ENCODE assay signal across 8 cellular contexts in genomic region chrX:40106677-40107290, GRCh38. TPM values are rescaled to one million over a fixed set of nuclear protein-coding genes. Genes with fewer than 3 reads are reported as not detected.
DNase-seq lines count a peak whose midpoint lies in the region; ATAC-seq, FAIRE-seq and TF ChIP-seq lines count a peak whose summit lies in the region.

No MANE protein-coding gene starts in this region.

- TF ChIP-seq CTCF in right atrium auricular region (IDR thresholded peaks at IDR 0.05), result no peak
- no peak for TF ChIP-seq CTCF in astrocyte (IDR thresholded peaks at IDR 0.05; ENCODE audit: insufficient read depth, low read depth, low read length)

- peaks cover 3% of the 10 kb centered on the region for H3K79me1 ChIP-seq in mesenchymal stem cell (replicated peaks; ENCODE audit: low read length, poor library complexity, severe bottlenecking)

- no peak overlapping the region for H3K23ac ChIP-seq in mesenchymal stem cell (ENCODE audit: low read length in 2 of 2)

- H3K9me3 ChIP-seq in right atrium auricular region (no peaks in the 10 kb centered on the region), astrocyte (ENCODE audit: insufficient read depth, low read depth, low read length) (no peaks in the 10 kb centered on the region), mesenchymal stem cell (ENCODE audit: control insufficient read depth, low read length) (no peaks in the 10 kb centered on the region)

- H2BK5ac ChIP-seq in mesenchymal stem cell (ENCODE audit: low read depth, low read length, poor library complexity, severe bottlenecking), result no peak overlapping the region

- H3K9me3 Mint-ChIP-seq in astrocyte (ENCODE audit: unreplicated experiment), result peaks cover 2% of the 10 kb centered on the region

- no peak overlapping the region for H2AK5ac ChIP-seq in mesenchymal stem cell (ENCODE audit: low read length, severe bottlenecking)

- H3K9ac ChIP-seq in astrocyte (ENCODE audit: low read length), result peak overlapping the region; percentile 27
- peak overlapping the region; percentile 43 for H3K9ac ChIP-seq in mesenchymal stem cell (ENCODE audit: low read length)

- no peak for FAIRE-seq in astrocyte (lab: Jason Lieb, UNC)

- H2BK15ac ChIP-seq in mesenchymal stem cell (ENCODE audit: low read depth, poor library complexity, severe bottlenecking), result no peak overlapping the region

- H3K27ac Mint-ChIP-seq in astrocyte (ENCODE audit: unreplicated experiment), result peak overlapping the region; percentile 69

- H3K27ac ChIP-seq in right atrium auricular region (peak overlapping the region; percentile 83 to 94), astrocyte (ENCODE audit: low read depth, low read length) (no peak overlapping the region), mesenchymal stem cell (ENCODE audit: low read length, poor library complexity, severe bottlenecking) (peak overlapping the region; percentile 23)

- H3K4me1 Mint-ChIP-seq in astrocyte (ENCODE audit: low read depth, unreplicated experiment), result peaks cover 2% of the 10 kb centered on the region

- H3K27me3 ChIP-seq in right atrium auricular region (peaks cover 0 to 28% of the 10 kb centered on the region in 2 donors), astrocyte (ENCODE audit: insufficient read depth, low read length) (no peaks in the 10 kb centered on the region), mesenchymal stem cell (ENCODE audit: control insufficient read depth in 1 of 2, insufficient read depth in 1 of 2, low read length in 2 of 2) (peaks cover 0 to 36% of the 10 kb centered on the region in 2 experiments)

- H3K4me3 Mint-ChIP-seq in astrocyte (ENCODE audit: unreplicated experiment), result no peak overlapping the region

- no peak overlapping the region for H3K14ac ChIP-seq in mesenchymal stem cell (ENCODE audit: low read length in 2 of 2)

- no peaks in the 10 kb centered on the region for H3K36me3 Mint-ChIP-seq in astrocyte (ENCODE audit: low read depth, unreplicated experiment)

- H4K91ac ChIP-seq in mesenchymal stem cell (ENCODE audit: low read length), result peak overlapping the region; percentile 61

- H3K4me1 ChIP-seq in right atrium auricular region (peaks cover 4 to 62% of the 10 kb centered on the region in 2 donors), astrocyte (ENCODE audit: insufficient read depth, low read length) (peaks cover 28% of the 10 kb centered on the region), mesenchymal stem cell (ENCODE audit: control insufficient read depth, insufficient read depth, low read depth, low read length) (peaks cover 26% of the 10 kb centered on the region)

- H3K36me3 ChIP-seq in right atrium auricular region (no peaks in the 10 kb centered on the region), astrocyte (ENCODE audit: insufficient read depth, low read length) (no peaks in the 10 kb centered on the region), mesenchymal stem cell (ENCODE audit: control insufficient read depth in 1 of 2, insufficient read depth in 2 of 2, low read depth in 1 of 2, low read length in 2 of 2) (peaks cover 0 to 3% of the 10 kb centered on the region in 2 experiments)

- intact Hi-C loops in cardiac septum (cut with DNase I), result loop anchor here (10.0 kb wide), 1 partner anchor 372 kb away; no protein-coding TSS in a partner anchor

- DNase-seq in right atrium auricular region (ENCODE audit: low spot score) (no peak), cardiac septum (ENCODE audit: low spot score) (no peak), astrocyte (ENCODE audit: low read depth) (no peak), mesenchymal stem cell (peak; percentile 31), activated gamma-delta T cell (lab: John Stamatoyannopoulos, UW) (no peak)

- peak overlapping the region; percentile 19 for H2BK120ac ChIP-seq in mesenchymal stem cell (ENCODE audit: low read depth, low read length)

- H4K20me1 ChIP-seq in astrocyte (ENCODE audit: insufficient read depth, low read length), result no peaks in the 10 kb centered on the region

- H3K4me3 ChIP-seq in right atrium auricular region (peak overlapping the region; percentile 43 to 56), astrocyte (ENCODE audit: insufficient read depth, low read depth, low read length) (peak overlapping the region; percentile 23), mesenchymal stem cell (ENCODE audit: insufficient read depth in 1 of 2, low read depth in 1 of 2, low read length in 2 of 2) (peak overlapping the region in 1 of 2 experiments; percentile 61)

- H3K27me3 Mint-ChIP-seq in astrocyte (ENCODE audit: low read depth, unreplicated experiment), result peaks cover 8% of the 10 kb centered on the region

- no peak overlapping the region for H2AFZ ChIP-seq in astrocyte (ENCODE audit: low read depth, low read length)
- no peak overlapping the region for H2AFZ ChIP-seq in mesenchymal stem cell (ENCODE audit: low read depth, low read length)

- H3K4ac ChIP-seq in mesenchymal stem cell (ENCODE audit: low read depth in 1 of 2, low read length in 2 of 2), result peak overlapping the region in 1 of 2 experiments; percentile 91

- H3K18ac ChIP-seq in mesenchymal stem cell (ENCODE audit: low read depth in 1 of 2, low read length in 2 of 2), result peak overlapping the region; percentile 62 to 91

- peak overlapping the region; percentile 39 to 90 for H2BK12ac ChIP-seq in mesenchymal stem cell (ENCODE audit: low read length in 2 of 2)

- ATAC-seq in HG02981 (IDR thresholded peaks at IDR 0.05; ENCODE audit: unreplicated experiment) (no peak), HG02759 (IDR thresholded peaks at IDR 0.05; ENCODE audit: unreplicated experiment) (no peak), GM21717 (IDR thresholded peaks at IDR 0.05; ENCODE audit: unreplicated experiment) (no peak)

- H4K8ac ChIP-seq in mesenchymal stem cell (ENCODE audit: low read length), result no peak overlapping the region

- H3K79me2 ChIP-seq in astrocyte (ENCODE audit: insufficient read depth, low read length), result no peaks in the 10 kb centered on the region

- peak overlapping the region; percentile 82 for H3K4me2 ChIP-seq in astrocyte (ENCODE audit: low read length)
- peak overlapping the region; percentile 81 for H3K4me2 ChIP-seq in mesenchymal stem cell (ENCODE audit: low read length, poor library complexity, severe bottlenecking)

- WGBS in mesenchymal stem cell, result 2% methylated on average over 18 of the region's 35 CpGs

RNA-seq across cellular contexts. Expression of gene BCOR, which starts 9.0 kb away (rescaled TPM):
- 10 to 100 TPM; 24.3 to 37.1 TPM for total RNA-seq in right atrium auricular region
- total RNA-seq in cardiac septum, result 24.2 TPM
- 9.0 TPM in 2 replicates for total RNA-seq in astrocyte
- polyA plus RNA-seq in mesenchymal stem cell (2013, experiment 1 of 2), result 16.0 TPM
- polyA plus RNA-seq in mesenchymal stem cell (2013, experiment 2 of 2), result 14.9 TPM
